Comparison of ENCODE assay signal across 12 cellular contexts in genomic region chr2:45904267-45904921, GRCh38.
DNase-seq lines count a peak whose midpoint lies in the region; ATAC-seq and TF ChIP-seq lines count a peak whose summit lies in the region.
"Had no signal": no experiment of that assay in that cellular context is flagged by ENCODE, and none has a peak within 500 bp of the region (broad histone marks: within the 10 kb centered on the region; RNA-seq: fewer than 3 reads in every experiment).

No MANE protein-coding gene starts in this region.

- TF ChIP-seq POLR2A in heart left ventricle (IDR thresholded peaks at IDR 0.05), result no peak

- DNase-seq in AG08395 (ENCODE audit: low spot score), result peak; percentile 51
- DNase-seq in coronary artery (ENCODE audit: low spot score), result no peak
- no peak for DNase-seq in HFFc6
- DNase-seq in heart left ventricle, result no peak
- DNase-seq in KG1 (lab: John Stamatoyannopoulos, UW), result no peak
- DNase-seq in left lung, result no peak
- DNase-seq: CD4-positive, alpha-beta memory T cell; GOT3; left ventricle myocardium inferior had no signal

- H3K27ac Mint-ChIP-seq in HFFc6, result no peak overlapping the region; the same call in 1 of the 2 replicates

- H3K27me3 Mint-ChIP-seq in HFFc6 (ENCODE audit: insufficient read depth), result peaks cover 2% of the 10 kb centered on the region; the same call in 1 of the 2 replicates
- H3K27me3 Mint-ChIP-seq: CD4-positive, alpha-beta memory T cell had no signal

- H3K27ac ChIP-seq in coronary artery, result no peak overlapping the region
- H3K27ac ChIP-seq in heart left ventricle, result no peak overlapping the region
- H3K27ac ChIP-seq in left lung, result no peak overlapping the region
- H3K27ac ChIP-seq: left ventricle myocardium inferior had no signal

- no peaks in the 10 kb centered on the region for H3K9me3 Mint-ChIP-seq in HFFc6
- H3K9me3 Mint-ChIP-seq: CD4-positive, alpha-beta memory T cell had no signal

- H3K36me3 Mint-ChIP-seq in HFFc6 (ENCODE audit: low read depth), result peaks cover 5% of the 10 kb centered on the region; the same call in 1 of the 2 replicates
- H3K36me3 Mint-ChIP-seq: CD4-positive, alpha-beta memory T cell had no signal

- no peak overlapping the region for H3K4me3 Mint-ChIP-seq in HFFc6
- H3K4me3 Mint-ChIP-seq: CD4-positive, alpha-beta memory T cell had no signal

- H3K4me3 ChIP-seq in coronary artery (peak overlapping the region; percentile 3), heart left ventricle (no peak overlapping the region), left lung (no peak overlapping the region)
- H3K4me3 ChIP-seq: left ventricle myocardium inferior had no signal

- no peaks in the 10 kb centered on the region for H3K27me3 ChIP-seq in heart left ventricle
- H3K27me3 ChIP-seq in left lung, result no peaks in the 10 kb centered on the region
- H3K27me3 ChIP-seq: dorsolateral prefrontal cortex had no signal

- TF ChIP-seq CTCF in coronary artery (IDR thresholded peaks at IDR 0.05) (no peak), HFFc6 (IDR thresholded peaks at IDR 0.05) (no peak), heart left ventricle (IDR thresholded peaks at IDR 0.05) (no peak), left lung (IDR thresholded peaks at IDR 0.05) (no peak)

- ATAC-seq in GM19025 (IDR thresholded peaks at IDR 0.05; ENCODE audit: low read depth, unreplicated experiment), result peak; percentile 84
- peak; percentile 70 for ATAC-seq in HG03159 (IDR thresholded peaks at IDR 0.05; ENCODE audit: unreplicated experiment)
- ATAC-seq in heart left ventricle, result no peak
- no peak for ATAC-seq in left lung

- H3K9me3 ChIP-seq in heart left ventricle (no peaks in the 10 kb centered on the region), left lung (no peaks in the 10 kb centered on the region)
- H3K9me3 ChIP-seq: left ventricle myocardium inferior had no signal

- intact Hi-C loops in heart left ventricle (cut with DNase I) (no loop called here), left lung (cut with DNase I) (no loop called here)

- WGBS in heart left ventricle, 4 donors, result 80 to 93% (median 81%) methylated on average over 14 of the region's 14 CpGs

- peaks cover 13% of the 10 kb centered on the region for H3K4me1 Mint-ChIP-seq in HFFc6 (ENCODE audit: low read depth)
- H3K4me1 Mint-ChIP-seq: CD4-positive, alpha-beta memory T cell had no signal

- H3K36me3 ChIP-seq in heart left ventricle, result no peaks in the 10 kb centered on the region
- H3K36me3 ChIP-seq in left lung, result no peaks in the 10 kb centered on the region
- H3K36me3 ChIP-seq: left ventricle myocardium inferior had no signal

- H3K4me1 ChIP-seq in heart left ventricle (peaks cover 0 to 33% (median 7%) of the 10 kb centered on the region in 12 donors), left lung (peaks cover 3 to 24% of the 10 kb centered on the region in 2 donors)

Comparison
In these comparisons a context has a peak if more than half of its experiments do, and no peak if none do; other contexts are left out.
1. ATAC-seq: peak in GM19025 (single experiment) and HG03159 (single experiment); none in heart left ventricle (0 of 4) and left lung (single experiment).